ENCODE assay signal across 2 cellular contexts in the genomic region with DNA sequence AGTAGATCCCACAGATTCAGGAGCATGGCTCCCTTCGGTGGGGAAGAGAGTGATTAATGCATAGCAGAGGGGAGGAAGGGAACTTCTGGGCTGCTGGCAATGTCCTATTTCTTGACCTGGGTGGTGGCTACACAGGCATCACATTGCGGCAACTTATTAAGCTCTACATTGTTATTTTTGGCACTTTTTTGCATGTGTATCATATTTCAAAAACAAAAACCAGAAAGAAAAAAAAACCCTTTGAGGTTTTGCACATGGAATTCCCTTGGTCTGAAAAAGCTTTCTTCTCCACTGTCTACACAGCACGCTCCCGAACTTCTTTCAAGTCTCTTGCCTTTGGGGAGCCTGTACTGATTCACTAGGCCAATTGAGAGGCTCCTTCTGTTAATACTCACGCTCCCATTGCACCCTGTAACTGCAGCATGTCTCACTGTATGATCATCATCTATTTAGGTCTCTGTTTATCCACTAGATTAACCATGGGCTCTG.
TF ChIP-seq lines count a peak whose summit lies in the region.

No MANE protein-coding gene starts in this region.

TF ChIP-seq in SK-N-SH, 30 proteins besides CTCF, POLR2A, EP300 and RAD21:
- TF ChIP-seq, protein P1, sequence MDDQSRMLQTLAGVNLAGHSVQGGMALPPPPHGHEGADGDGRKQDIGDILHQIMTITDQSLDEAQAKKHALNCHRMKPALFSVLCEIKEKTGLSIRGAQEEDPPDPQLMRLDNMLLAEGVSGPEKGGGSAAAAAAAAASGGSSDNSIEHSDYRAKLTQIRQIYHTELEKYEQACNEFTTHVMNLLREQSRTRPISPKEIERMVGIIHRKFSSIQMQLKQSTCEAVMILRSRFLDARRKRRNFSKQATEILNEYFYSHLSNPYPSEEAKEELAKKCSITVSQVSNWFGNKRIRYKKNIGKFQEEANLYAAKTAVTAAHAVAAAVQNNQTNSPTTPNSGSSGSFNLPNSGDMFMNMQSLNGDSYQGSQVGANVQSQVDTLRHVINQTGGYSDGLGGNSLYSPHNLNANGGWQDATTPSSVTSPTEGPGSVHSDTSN (IDR thresholded peaks at IDR 0.05), result no peak
- TF ChIP-seq RXRA (IDR thresholded peaks at IDR 0.05; ENCODE audit: borderline replicate concordance, low read depth) (no peak), ZBTB33 (IDR thresholded peaks at IDR 0.05; ENCODE audit: borderline replicate concordance, low read depth) (no peak), SMC3 (IDR thresholded peaks at IDR 0.05; ENCODE audit: low read depth, low read length) (no peak), FOXJ3 (CRISPR knock-in tag; IDR thresholded peaks at IDR 0.05) (no peak), TAF1 (IDR thresholded peaks at IDR 0.05; ENCODE audit: borderline replicate concordance, low read depth, low read length) (no peak), TCF12 (IDR thresholded peaks at IDR 0.05) (no peak), IRF3 (IDR thresholded peaks at IDR 0.05; ENCODE audit: low read depth, low read length) (no peak), GATA2 (CRISPR knock-in tag; IDR thresholded peaks at IDR 0.05) (no peak), EZH2phosphoT487 (IDR thresholded peaks at IDR 0.05; ENCODE audit: borderline replicate concordance, low read depth) (no peak), CHD2 (IDR thresholded peaks at IDR 0.05; ENCODE audit: low read length, partially characterized antibody) (no peak), MXI1 (IDR thresholded peaks at IDR 0.05; ENCODE audit: low read depth, low read length) (no peak), POLR2AphosphoS5 (IDR thresholded peaks at IDR 0.05; ENCODE audit: low read depth, low read length) (no peak), ELF1 (IDR thresholded peaks at IDR 0.05) (no peak), JUND (IDR thresholded peaks at IDR 0.05) (no peak)
- TF ChIP-seq, protein P2, sequence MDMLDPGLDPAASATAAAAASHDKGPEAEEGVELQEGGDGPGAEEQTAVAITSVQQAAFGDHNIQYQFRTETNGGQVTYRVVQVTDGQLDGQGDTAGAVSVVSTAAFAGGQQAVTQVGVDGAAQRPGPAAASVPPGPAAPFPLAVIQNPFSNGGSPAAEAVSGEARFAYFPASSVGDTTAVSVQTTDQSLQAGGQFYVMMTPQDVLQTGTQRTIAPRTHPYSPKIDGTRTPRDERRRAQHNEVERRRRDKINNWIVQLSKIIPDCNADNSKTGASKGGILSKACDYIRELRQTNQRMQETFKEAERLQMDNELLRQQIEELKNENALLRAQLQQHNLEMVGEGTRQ (IDR thresholded peaks at IDR 0.05; ENCODE audit: borderline replicate concordance, low read depth, low read length), result no peak
- TF ChIP-seq, protein P3, sequence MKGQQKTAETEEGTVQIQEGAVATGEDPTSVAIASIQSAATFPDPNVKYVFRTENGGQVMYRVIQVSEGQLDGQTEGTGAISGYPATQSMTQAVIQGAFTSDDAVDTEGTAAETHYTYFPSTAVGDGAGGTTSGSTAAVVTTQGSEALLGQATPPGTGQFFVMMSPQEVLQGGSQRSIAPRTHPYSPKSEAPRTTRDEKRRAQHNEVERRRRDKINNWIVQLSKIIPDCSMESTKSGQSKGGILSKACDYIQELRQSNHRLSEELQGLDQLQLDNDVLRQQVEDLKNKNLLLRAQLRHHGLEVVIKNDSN (IDR thresholded peaks at IDR 0.05; ENCODE audit: borderline replicate concordance, low read depth), result no peak

TF ChIP-seq in SK-N-SH treated with all-trans-retinoic acid at 6 μM for 48 hours, 23 proteins besides CTCF, POLR2A, EP300 and RAD21 (continued from another document):
- TF ChIP-seq, protein P4, sequence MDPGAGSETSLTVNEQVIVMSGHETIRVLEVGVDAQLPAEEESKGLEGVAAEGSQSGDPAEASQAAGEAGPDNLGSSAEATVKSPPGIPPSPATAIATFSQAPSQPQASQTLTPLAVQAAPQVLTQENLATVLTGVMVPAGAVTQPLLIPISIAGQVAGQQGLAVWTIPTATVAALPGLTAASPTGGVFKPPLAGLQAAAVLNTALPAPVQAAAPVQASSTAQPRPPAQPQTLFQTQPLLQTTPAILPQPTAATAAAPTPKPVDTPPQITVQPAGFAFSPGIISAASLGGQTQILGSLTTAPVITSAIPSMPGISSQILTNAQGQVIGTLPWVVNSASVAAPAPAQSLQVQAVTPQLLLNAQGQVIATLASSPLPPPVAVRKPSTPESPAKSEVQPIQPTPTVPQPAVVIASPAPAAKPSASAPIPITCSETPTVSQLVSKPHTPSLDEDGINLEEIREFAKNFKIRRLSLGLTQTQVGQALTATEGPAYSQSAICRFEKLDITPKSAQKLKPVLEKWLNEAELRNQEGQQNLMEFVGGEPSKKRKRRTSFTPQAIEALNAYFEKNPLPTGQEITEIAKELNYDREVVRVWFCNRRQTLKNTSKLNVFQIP (CRISPR knock-in tag; IDR thresholded peaks at IDR 0.05; ENCODE audit: borderline replicate concordance, low read depth), result no peak
- TF ChIP-seq ARNTL (CRISPR knock-in tag; IDR thresholded peaks at IDR 0.05; ENCODE audit: borderline replicate concordance, low read depth) (no peak), ZNF565 (CRISPR knock-in tag; conservative IDR thresholded peaks at IDR 0.05; ENCODE audit: low read depth) (no peak), OSR1 (CRISPR knock-in tag; IDR thresholded peaks at IDR 0.05) (no peak), CSDC2 (CRISPR knock-in tag; IDR thresholded peaks at IDR 0.05) (no peak), CREB5 (CRISPR knock-in tag; IDR thresholded peaks at IDR 0.05; ENCODE audit: low read depth) (no peak), TCF4 (CRISPR knock-in tag; IDR thresholded peaks at IDR 0.05; ENCODE audit: borderline replicate concordance) (no peak), SNAI2 (CRISPR knock-in tag; IDR thresholded peaks at IDR 0.05) (no peak), ISL1 (CRISPR knock-in tag; IDR thresholded peaks at IDR 0.05) (no peak), ZNF8 (CRISPR knock-in tag; IDR thresholded peaks at IDR 0.05) (no peak), ZNF70 (CRISPR knock-in tag; IDR thresholded peaks at IDR 0.05) (no peak), ZFP30 (CRISPR knock-in tag; IDR thresholded peaks at IDR 0.05) (no peak)
- TF ChIP-seq, protein P5, sequence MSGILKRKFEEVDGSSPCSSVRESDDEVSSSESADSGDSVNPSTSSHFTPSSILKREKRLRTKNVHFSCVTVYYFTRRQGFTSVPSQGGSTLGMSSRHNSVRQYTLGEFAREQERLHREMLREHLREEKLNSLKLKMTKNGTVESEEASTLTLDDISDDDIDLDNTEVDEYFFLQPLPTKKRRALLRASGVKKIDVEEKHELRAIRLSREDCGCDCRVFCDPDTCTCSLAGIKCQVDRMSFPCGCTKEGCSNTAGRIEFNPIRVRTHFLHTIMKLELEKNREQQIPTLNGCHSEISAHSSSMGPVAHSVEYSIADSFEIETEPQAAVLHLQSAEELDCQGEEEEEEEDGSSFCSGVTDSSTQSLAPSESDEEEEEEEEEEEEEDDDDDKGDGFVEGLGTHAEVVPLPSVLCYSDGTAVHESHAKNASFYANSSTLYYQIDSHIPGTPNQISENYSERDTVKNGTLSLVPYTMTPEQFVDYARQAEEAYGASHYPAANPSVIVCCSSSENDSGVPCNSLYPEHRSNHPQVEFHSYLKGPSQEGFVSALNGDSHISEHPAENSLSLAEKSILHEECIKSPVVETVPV (CRISPR knock-in tag; IDR thresholded peaks at IDR 0.05), result no peak
